Comparison of ENCODE assay signal across 9 cellular contexts in genomic region chrX:154749856-154750255, GRCh38. TPM values are rescaled to one million over a fixed set of nuclear protein-coding genes. Genes with fewer than 3 reads are reported as not detected.
DNase-seq lines count a peak whose midpoint lies in the region; ATAC-seq, FAIRE-seq and TF ChIP-seq lines count a peak whose summit lies in the region.
"Had no signal": no experiment of that assay in that cellular context is flagged by ENCODE, and none has a peak within 500 bp of the region (broad histone marks: within the 10 kb centered on the region; RNA-seq: fewer than 3 reads in every experiment).

No MANE protein-coding gene starts in this region.

- H2AK5ac ChIP-seq in H1 (ENCODE audit: low read depth, low read length) (no peak overlapping the region), mesendoderm (ENCODE audit: low read length) (no peak overlapping the region)

- H2AFZ ChIP-seq in GM23248 = peak overlapping the region; percentile 76; the same call in 1 of the 2 replicates
- H2AFZ ChIP-seq in H1 (ENCODE audit: low read length) = no peak overlapping the region

- H3K36me3 ChIP-seq in GM23248 (ENCODE audit: low read depth) = no peaks in the 10 kb centered on the region
- H3K36me3 ChIP-seq in H1 (ENCODE audit: control insufficient read depth in 2 of 4, insufficient read depth in 4 of 4, low read length in 3 of 4) = no peaks in the 10 kb centered on the region
- no peaks in the 10 kb centered on the region for H3K36me3 ChIP-seq in mesendoderm (ENCODE audit: control insufficient read depth, insufficient read depth, low read length)

- H3K4me1 ChIP-seq in GM23248 (ENCODE audit: insufficient read depth) (no peaks in the 10 kb centered on the region), H1 (replicated peaks in 1 of 4; ENCODE audit: control insufficient read depth in 3 of 4, insufficient read depth in 4 of 4, low read length in 3 of 4) (no peaks in the 10 kb centered on the region), mesendoderm (ENCODE audit: control insufficient read depth, low read depth, low read length) (no peaks in the 10 kb centered on the region)

- no peak overlapping the region for H2BK20ac ChIP-seq in H1 (ENCODE audit: low read length)

- no peak overlapping the region for H3K14ac ChIP-seq in H1 (ENCODE audit: insufficient read length)

- no peak overlapping the region for H2BK12ac ChIP-seq in H1 (ENCODE audit: low read depth, low read length)

- no peak overlapping the region for H2BK5ac ChIP-seq in H1 (ENCODE audit: low read depth, low read length)
- H2BK5ac ChIP-seq in mesendoderm (ENCODE audit: low read length) = no peak overlapping the region

- H3K79me2 ChIP-seq in GM23248 (ENCODE audit: insufficient read depth) (no peaks in the 10 kb centered on the region), H1 (ENCODE audit: control insufficient read depth in 1 of 2, insufficient read depth in 2 of 2, low read length in 2 of 2) (no peaks in the 10 kb centered on the region), mesendoderm (ENCODE audit: control insufficient read depth, insufficient read depth, low read length) (no peaks in the 10 kb centered on the region)

- H4K20me1 ChIP-seq in GM23248 (ENCODE audit: insufficient read depth) = no peaks in the 10 kb centered on the region
- peaks cover 0 to 2% of the 10 kb centered on the region in 2 experiments for H4K20me1 ChIP-seq in H1 (replicated peaks in 1 of 2; ENCODE audit: control insufficient read depth in 1 of 2, insufficient read depth in 2 of 2, low read length in 2 of 2)

- H3K27me3 ChIP-seq in GM23248 (replicated peaks; ENCODE audit: insufficient read depth) = no peaks in the 10 kb centered on the region
- peaks cover 8 to 29% (median 27%) of the 10 kb centered on the region in 4 experiments for H3K27me3 ChIP-seq in H1 (replicated peaks in 1 of 4; ENCODE audit: control insufficient read depth in 3 of 4, extremely low read depth in 1 of 4, insufficient read depth in 3 of 4, low read length in 3 of 4)
- H3K27me3 ChIP-seq in mesendoderm (ENCODE audit: insufficient read depth, low read length, poor library complexity) = peaks cover 4% of the 10 kb centered on the region

- no peak overlapping the region for H4K91ac ChIP-seq in H1 (replicated peaks; ENCODE audit: insufficient read length, low read length)

- TF ChIP-seq CTCF in H1 (IDR thresholded peaks at IDR 0.05; ENCODE audit: control extremely low read depth in 1 of 3, insufficient read depth in 1 of 3, low read depth in 1 of 3, low read length in 3 of 3) = no peak

- TF ChIP-seq RAD21 in H1 (IDR thresholded peaks at IDR 0.05 in 1 of 2, conservative IDR thresholded peaks at IDR 0.05 in 1 of 2; ENCODE audit: low read depth in 2 of 2, low read length in 2 of 2) = no peak

- H3K9me3 ChIP-seq in GM23248 (ENCODE audit: low read depth) (no peaks in the 10 kb centered on the region), H1 (ENCODE audit: insufficient read depth in 2 of 2, low read depth in 1 of 2, low read length in 1 of 2) (no peaks in the 10 kb centered on the region)

- H3K23me2 ChIP-seq in H1 (ENCODE audit: low read depth, low read length) = peaks cover 2% of the 10 kb centered on the region; the same call in 1 of the 2 replicates

- H3F3A ChIP-seq in GM23248 (ENCODE audit: insufficient read depth) = peaks cover 12% of the 10 kb centered on the region

- H3K9me2 ChIP-seq in GM23248 (ENCODE audit: insufficient read depth) = no peaks in the 10 kb centered on the region

- peak overlapping the region; percentile 68 for H3K4me3 ChIP-seq in GM23248
- H3K4me3 ChIP-seq in H1 (ENCODE audit: extremely low read depth in 1 of 4, insufficient read depth in 2 of 4, low read depth in 3 of 4, low read length in 4 of 4) = peak overlapping the region in 1 of 4 experiments; percentile 55; a peak in 3 of 8 replicates
- peak overlapping the region; percentile 51 for H3K4me3 ChIP-seq in skeletal muscle cell (ENCODE audit: low read depth, low read length)
- H3K4me3 ChIP-seq in mesendoderm (ENCODE audit: low read length) = no peak overlapping the region

- H3K9ac ChIP-seq in GM23248 = no peak overlapping the region
- no peak overlapping the region for H3K9ac ChIP-seq in H1 (replicated peaks in 1 of 4; ENCODE audit: extremely low read depth in 1 of 4, low read depth in 3 of 4, low read length in 3 of 4)
- H3K9ac ChIP-seq in mesendoderm (ENCODE audit: low read length) = no peak overlapping the region

- POLR2A ChIA-PET in H1 (lab: Charles Lee; ENCODE audit: partially characterized antibody) = interaction anchor here (1.2 to 5.1 kb wide), 2 partner anchors 13 to 28 kb away, joined by 5 to 26 read pairs; partner anchors contain the start of gene DKC1

- no peak overlapping the region for H3K4ac ChIP-seq in H1 (replicated peaks; ENCODE audit: insufficient read length, low read depth, low read length)
- H3K4ac ChIP-seq in mesendoderm (ENCODE audit: low read depth, low read length) = no peak overlapping the region

- H3K18ac ChIP-seq in H1 (ENCODE audit: extremely low read depth, low read length) (no peak overlapping the region), mesendoderm (ENCODE audit: low read length) (no peak overlapping the region)

- no peak for ATAC-seq in GM21576 (IDR thresholded peaks at IDR 0.05; ENCODE audit: unreplicated experiment)

- H4K8ac ChIP-seq in H1 (ENCODE audit: extremely low read depth, insufficient read depth, low read length) = no peak overlapping the region
- H4K8ac ChIP-seq in mesendoderm (ENCODE audit: low read depth, low read length) = no peak overlapping the region

- H3K79me1 ChIP-seq in H1 (ENCODE audit: low read depth, low read length) = no peaks in the 10 kb centered on the region
- no peaks in the 10 kb centered on the region for H3K79me1 ChIP-seq in mesendoderm (ENCODE audit: low read length)

- in situ Hi-C loops in GM23248 (cut with MboI) = no loop called here

- CTCF ChIA-PET in H1 (lab: Charles Lee; ENCODE audit: partially characterized antibody) = interaction anchor here (0.9 to 3.6 kb wide), 3 partner anchors 17 to 89 kb away, joined by 3 to 22 read pairs (median 3); no protein-coding TSS in a partner anchor

- DNase-seq in GM23248 (peak; percentile 44), NCI-H69 (lab: John Stamatoyannopoulos, UW) (peak; percentile 64), H1 (ENCODE audit: low read depth in 1 of 2, low spot score in 2 of 2) (no peak), skeletal muscle cell (ENCODE audit: low read depth) (no peak), H54 (ENCODE audit: insufficient read length, low spot score) (no peak), mesendoderm (no peak), NCI-H446 treated with DMSO at 0.1 percent for 48 hours (lab: John Stamatoyannopoulos, UW) (no peak)
- DNase-seq: NCI-H2081 treated with DMSO at 0.1 percent for 48 hours had no signal

- TF ChIP-seq POLR2A in H1 (IDR thresholded peaks at IDR 0.05; ENCODE audit: control extremely low read depth in 1 of 2, low read depth in 2 of 2, low read length in 2 of 2) = no peak
- no peak for TF ChIP-seq POLR2A in H54 (IDR thresholded peaks at IDR 0.05; ENCODE audit: low read depth, low read length)

- 7 to 14% methylated on average over 6 of the region's 6 CpGs for WGBS in GM23248 (ENCODE audit: low coverage in 1 of 2, low lambda C conversion rate in 2 of 2, missing lambda C conversion rate in 2 of 2), 2 experiments
- WGBS in H1 (ENCODE audit: extremely low coverage in 1 of 2, insufficient coverage in 1 of 2, insufficient read length in 1 of 2, insufficient replicate concordance in 2 of 2, low coverage in 1 of 2, low lambda C conversion rate in 2 of 2, missing lambda C conversion rate in 1 of 2), 2 experiments = 53% methylated on average over 6 of the region's 6 CpGs; no CpG with 5 or more reads in 1 of the 2 experiments
- no CpG with 5 or more reads among the region's 6 CpGs for WGBS in mesendoderm (ENCODE audit: extremely low coverage, insufficient coverage, low lambda C conversion rate)

- no peak for TF ChIP-seq EP300 in H1 (IDR thresholded peaks at IDR 0.05; ENCODE audit: borderline replicate concordance in 1 of 2, low read depth in 2 of 2, low read length in 2 of 2)

- no peak overlapping the region for H2BK15ac ChIP-seq in H1 (ENCODE audit: low read length)
- H2BK15ac ChIP-seq in mesendoderm (replicated peaks; ENCODE audit: low read depth) = no peak overlapping the region

- H4K5ac ChIP-seq in H1 (ENCODE audit: insufficient read length, low read depth, low read length) = no peak overlapping the region
- no peak overlapping the region for H4K5ac ChIP-seq in mesendoderm (ENCODE audit: low read length)

- no peak overlapping the region for H3K23ac ChIP-seq in H1 (ENCODE audit: insufficient read length)
- no peak overlapping the region for H3K23ac ChIP-seq in mesendoderm (ENCODE audit: low read length)

- H3K4me2 ChIP-seq in GM23248 (ENCODE audit: unreplicated experiment) (peak overlapping the region; percentile 52), H1 (ENCODE audit: insufficient read depth in 1 of 2, low read depth in 2 of 2, low read length in 2 of 2) (peak overlapping the region; percentile 71 to 76; a peak in 3 of 4 replicates), mesendoderm (ENCODE audit: low read length) (no peak overlapping the region)

- no peak overlapping the region for H2BK120ac ChIP-seq in H1 (replicated peaks; ENCODE audit: low read depth, low read length)
- no peak overlapping the region for H2BK120ac ChIP-seq in mesendoderm (ENCODE audit: low read depth, low read length)

- H3K56ac ChIP-seq in H1 (replicated peaks; ENCODE audit: insufficient read length, low read depth, low read length) (no peak overlapping the region), mesendoderm (ENCODE audit: low read length) (no peak overlapping the region)

- no peak overlapping the region for H3K27ac ChIP-seq in GM23248
- H3K27ac ChIP-seq in H1 (ENCODE audit: low read depth, low read length) = no peak overlapping the region
- no peak overlapping the region for H3K27ac ChIP-seq in mesendoderm (ENCODE audit: low read depth, low read length)

- FAIRE-seq in H1 (lab: Jason Lieb, UNC) (no peak), H54 (lab: Jason Lieb, UNC) (no peak)

RNA-seq across cellular contexts. Expression of gene GAB3, which starts 1.0 kb away (rescaled TPM):
- 0.25 and 0.76 TPM in 2 replicates for total RNA-seq in GM23248 (2014; rRNA removed; shearing (Covaris generic))
- polyA plus RNA-seq in GM23248 (2016; fragmentation: Nextera tagmentation; extraction: Ambion mirVana) (0.89 and 1.0 TPM in 2 replicates), H1 (2011; rRNA removed) (0.48 and 0.52 TPM in 2 replicates)
- total RNA-seq in H1 (2021; fragmentation: NEBNext Ultra II Directional; extraction: Animal tissue kit (Norgen Biotek cat#: 25700)) = 1.2 and 1.5 TPM in 2 replicates
- 0.35 TPM for polyA plus RNA-seq in H1 (2011; cell fraction: cytosol; rRNA removed)
- 1.5 TPM for polyA plus RNA-seq in H1 (2011; cell fraction: nucleus; rRNA removed)
- polyA plus RNA-seq in H1 (2012, experiment 1 of 2) = 0.35 to 0.64 TPM (median 0.46 TPM) in 4 replicates
- 0.09 TPM for polyA plus RNA-seq in H1 (2012, experiment 2 of 2)
- polyA plus RNA-seq in H1 (2013, experiment 1 of 2) = 1.0 TPM
- 0.50 TPM for polyA plus RNA-seq in H1 (2013, experiment 2 of 2)
- 0.73 and 1.6 TPM in 2 replicates for polyA minus RNA-seq in H1 (2011; rRNA and poly(A)+ RNA removed)
- polyA minus RNA-seq in H1 (2011; cell fraction: cytosol; rRNA and poly(A)+ RNA removed) = 0.51 TPM
- polyA minus RNA-seq in H1 (2011; cell fraction: nucleus; rRNA and poly(A)+ RNA removed) = 1.1 TPM
- 0.29 TPM for polyA plus RNA-seq in mesendoderm (2013, experiment 1 of 2)
- polyA plus RNA-seq in mesendoderm (2013, experiment 2 of 2) = 0.25 TPM

RNA-seq across cellular contexts. Expression of gene DKC1, which starts 12.8 kb away (rescaled TPM):
- 30.0 and 40.1 TPM in 2 replicates for total RNA-seq in GM23248 (2014; rRNA removed; shearing (Covaris generic))
- polyA plus RNA-seq in GM23248 (2016; fragmentation: Nextera tagmentation; extraction: Ambion mirVana) (41.3 and 42.9 TPM in 2 replicates), H1 (2011; rRNA removed) (54.7 and 65.6 TPM in 2 replicates)
- 134 and 143 TPM in 2 replicates for total RNA-seq in H1 (2021; fragmentation: NEBNext Ultra II Directional; extraction: Animal tissue kit (Norgen Biotek cat#: 25700))
- polyA plus RNA-seq in H1 (2011; cell fraction: cytosol; rRNA removed) = 108 TPM
- polyA plus RNA-seq in H1 (2011; cell fraction: nucleus; rRNA removed) = 67.1 TPM
- 123 to 134 TPM (median 125 TPM) in 4 replicates for polyA plus RNA-seq in H1 (2012, experiment 1 of 2)
- polyA plus RNA-seq in H1 (2012, experiment 2 of 2) = 15.8 TPM
- polyA plus RNA-seq in H1 (2013, experiment 1 of 2) = 131 TPM
- 130 TPM for polyA plus RNA-seq in H1 (2013, experiment 2 of 2)
- 96.1 and 119 TPM in 2 replicates for polyA minus RNA-seq in H1 (2011; rRNA and poly(A)+ RNA removed)
- 50.1 TPM for polyA minus RNA-seq in H1 (2011; cell fraction: cytosol; rRNA and poly(A)+ RNA removed)
- 103 TPM for polyA minus RNA-seq in H1 (2011; cell fraction: nucleus; rRNA and poly(A)+ RNA removed)
- polyA plus RNA-seq in mesendoderm (2013, experiment 1 of 2) = 191 TPM
- polyA plus RNA-seq in mesendoderm (2013, experiment 2 of 2) = 182 TPM

RNA-seq across cellular contexts. Expression of gene MPP1, which starts 55.4 kb away (rescaled TPM):
- 16.7 and 22.7 TPM in 2 replicates for total RNA-seq in GM23248 (2014; rRNA removed; shearing (Covaris generic))
- polyA plus RNA-seq in GM23248 (2016; fragmentation: Nextera tagmentation; extraction: Ambion mirVana) (16.6 and 17.4 TPM in 2 replicates), H1 (2011; rRNA removed) (6.2 and 7.6 TPM in 2 replicates)
- total RNA-seq in H1 (2021; fragmentation: NEBNext Ultra II Directional; extraction: Animal tissue kit (Norgen Biotek cat#: 25700)) = 12.9 and 13.4 TPM in 2 replicates
- polyA plus RNA-seq in H1 (2011; cell fraction: cytosol; rRNA removed) = 9.8 TPM
- polyA plus RNA-seq in H1 (2011; cell fraction: nucleus; rRNA removed) = 14.8 TPM
- 13.5 to 17.2 TPM (median 15.1 TPM) in 4 replicates for polyA plus RNA-seq in H1 (2012, experiment 1 of 2)
- 7.0 TPM for polyA plus RNA-seq in H1 (2012, experiment 2 of 2)
- 18.2 TPM for polyA plus RNA-seq in H1 (2013, experiment 1 of 2)
- polyA plus RNA-seq in H1 (2013, experiment 2 of 2) = 17.1 TPM
- 12.4 and 13.8 TPM in 2 replicates for polyA minus RNA-seq in H1 (2011; rRNA and poly(A)+ RNA removed)
- polyA minus RNA-seq in H1 (2011; cell fraction: cytosol; rRNA and poly(A)+ RNA removed) = 7.5 TPM
- 7.3 TPM for polyA minus RNA-seq in H1 (2011; cell fraction: nucleus; rRNA and poly(A)+ RNA removed)
- polyA plus RNA-seq in mesendoderm (2013, experiment 1 of 2) = 15.1 TPM
- polyA plus RNA-seq in mesendoderm (2013, experiment 2 of 2) = 15.6 TPM

Comparison
In these comparisons a context has a peak if more than half of its experiments do, and no peak if none do; other contexts are left out.
1. DNase-seq: peak in GM23248 (single experiment) and NCI-H69 (single experiment); none in H1 (0 of 2), skeletal muscle cell (single experiment), H54 (single experiment), mesendoderm (single experiment) and NCI-H446 treated with DMSO at 0.1 percent for 48 hours (single experiment).